22 cellular contexts compared by ENCODE assay signal in genomic region chr3:17500618-17501017, GRCh38.
A peak's percentile ranks its signal among the peaks of the same experiment; 100 is the strongest.
DNase-seq lines count a peak whose midpoint lies in the region; ATAC-seq and TF ChIP-seq lines count a peak whose summit lies in the region.
"Had no signal": no experiment of that assay in that cellular context is flagged by ENCODE, and none has a peak within 500 bp of the region (broad histone marks: within the 10 kb centered on the region; RNA-seq: fewer than 3 reads in every experiment).

No MANE protein-coding gene starts in this region.

- H3K27me3 ChIP-seq in kidney epithelial cell (ENCODE audit: control insufficient read depth, insufficient read depth, low read length), result no peaks in the 10 kb centered on the region
- H3K27me3 ChIP-seq: cardiac muscle cell, heart left ventricle, vagina had no signal

- DNase-seq in EL (peak; percentile 38), LHCN-M2 (ENCODE audit: low read depth) (peak; percentile 18), astrocyte of the hippocampus (ENCODE audit: low read depth, low spot score) (peak; percentile 36), kidney epithelial cell (ENCODE audit: low read depth) (peak; percentile 10), omental fat pad (ENCODE audit: low spot score) (no peak), substantia nigra (lab: John Stamatoyannopoulos, UW) (no peak)
- DNase-seq: activated B cell treated with CpG ODN at 0.5 μM for 24 hours; activated CD4-positive, alpha-beta memory T cell treated with anti-CD3 and anti-CD28 coated beads for 36 hours; activated gamma-delta T cell; CD4-positive, CD25-positive, alpha-beta regulatory T cell; heart left ventricle; mucosa of descending colon; NCI-H1417; NCI-H446 treated with DMSO at 0.1 percent for 48 hours; NK-92 treated with Interleukin-12 subunit alpha and Interleukin-12 subunit beta, amount 100 ng/mL, for 24 hours; stimulated activated CD4-positive, alpha-beta T cell treated with anti-CD3 and anti-CD28 coated beads, Interleukin-1b, Interleukin-23, amount 100 ng/mL, for 48 hours; T-helper 9 cell had no signal

- no peaks in the 10 kb centered on the region for H3K36me3 ChIP-seq in kidney epithelial cell (ENCODE audit: control insufficient read depth, insufficient read depth, low read length)
- H3K36me3 ChIP-seq: cardiac muscle cell, heart left ventricle, vagina had no signal

- ATAC-seq in GM19452 (IDR thresholded peaks at IDR 0.05; ENCODE audit: unreplicated experiment) (no peak), HG03442 (IDR thresholded peaks at IDR 0.05; ENCODE audit: unreplicated experiment) (no peak), omental fat pad (ENCODE audit: low FRiP score) (no peak)
- ATAC-seq: heart left ventricle; mucosa of descending colon; stimulated activated effector memory CD8-positive, alpha-beta T cell treated with anti-CD3 and anti-CD28 coated beads, Interleukin-12 subunit alpha, Interleukin-12 subunit beta, amount 100 ng/mL, for 72 hours had no signal

- H3K4me3 ChIP-seq in kidney epithelial cell (ENCODE audit: low read depth, low read length), result no peak overlapping the region
- H3K4me3 ChIP-seq: cardiac muscle cell, heart left ventricle, mucosa of descending colon, vagina had no signal

- TF ChIP-seq CTCF in kidney epithelial cell (IDR thresholded peaks at IDR 0.05; ENCODE audit: insufficient read depth, low read length, poor library complexity, severe bottlenecking) (no peak), omental fat pad (IDR thresholded peaks at IDR 0.05) (no peak)

- H3K27ac ChIP-seq in substantia nigra (ENCODE audit: low read depth, low read length, poor library complexity, severe bottlenecking), result no peak overlapping the region
- H3K27ac ChIP-seq: cardiac muscle cell, heart left ventricle, vagina had no signal

Comparison
In these comparisons a context has a peak if more than half of its experiments do, and no peak if none do; other contexts are left out.
1. DNase-seq: peak in EL (single experiment), LHCN-M2 (single experiment), astrocyte of the hippocampus (single experiment) and kidney epithelial cell (single experiment); none in omental fat pad (single experiment) and substantia nigra (0 of 49).